ENCODE assay signal across 8 cellular contexts in the genomic region with DNA sequence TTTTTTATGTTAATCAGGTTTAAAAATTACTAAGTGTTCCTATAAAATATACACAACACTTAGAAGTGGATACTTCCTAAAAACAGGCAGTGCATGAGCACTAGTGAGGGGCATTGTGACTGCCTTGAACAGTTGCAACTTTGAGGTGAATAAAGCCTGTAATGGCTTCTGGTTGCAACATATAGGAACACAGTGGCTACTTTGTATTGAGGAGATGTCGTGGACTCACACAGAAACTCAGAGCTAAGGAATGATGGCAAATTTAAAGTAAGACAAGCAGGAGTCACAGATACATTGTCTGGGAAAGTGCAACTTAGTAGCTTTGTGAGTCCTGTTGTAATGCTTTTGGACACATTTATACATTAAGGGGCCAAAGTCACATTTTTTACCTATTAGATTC. TPM values are rescaled to one million over a fixed set of nuclear protein-coding genes. Genes with fewer than 3 reads are reported as not detected.
DNase-seq lines count a peak whose midpoint lies in the region; ATAC-seq and TF ChIP-seq lines count a peak whose summit lies in the region.

No MANE protein-coding gene starts in this region.

- peaks cover 0 to 4% of the 10 kb centered on the region in 2 donors for H3K27me3 Mint-ChIP-seq in natural killer cell (ENCODE audit: low read depth in 2 of 2)

- peaks cover 15% of the 10 kb centered on the region for H3K79me2 ChIP-seq in mammary epithelial cell (ENCODE audit: insufficient read depth, low read length)

- H2AFZ ChIP-seq in mammary epithelial cell (ENCODE audit: low read depth, low read length), result peak overlapping the region; percentile 89

- 0% methylated on average over 1 of the region's 1 CpG for WGBS in mammary epithelial cell (ENCODE audit: low coverage, missing lambda C conversion rate)

- DNase-seq in LHCN-M2 (ENCODE audit: low read depth) (peak; percentile 15), mammary epithelial cell (peak; percentile 73), natural killer cell (no peak), KBM-7 (no peak), AG08395 (ENCODE audit: low spot score) (no peak)
- no peak for DNase-seq in activated CD4-positive, CD25-positive, alpha-beta regulatory T cell (lab: John Stamatoyannopoulos, UW)

- BruUV-seq in mammary epithelial cell (replicated peaks; lab: Mats Ljungman, UMichigan), result no TSS peak

- peaks cover 52 to 59% of the 10 kb centered on the region in 2 donors for H3K4me1 Mint-ChIP-seq in natural killer cell

- no peaks in the 10 kb centered on the region for H3K9me3 Mint-ChIP-seq in natural killer cell

- peak overlapping the region; percentile 89 to 100 for H3K27ac Mint-ChIP-seq in natural killer cell

- TF ChIP-seq CTCF in mammary epithelial cell (conservative IDR thresholded peaks at IDR 0.05 in 1 of 2, IDR thresholded peaks at IDR 0.05 in 1 of 2; ENCODE audit: extremely low read depth in 1 of 2, insufficient read depth in 1 of 2, low read depth in 1 of 2, low read length in 2 of 2) (no peak), natural killer cell (IDR thresholded peaks at IDR 0.05) (no peak)

- H3K36me3 Mint-ChIP-seq in natural killer cell, result peaks cover 23% of the 10 kb centered on the region

- H3K9ac ChIP-seq in BLaER1, result peak overlapping the region; percentile 84
- peak overlapping the region; percentile 79 for H3K9ac ChIP-seq in mammary epithelial cell (ENCODE audit: insufficient read depth, low read length)

- H4K20me1 ChIP-seq in BLaER1 (peaks cover 29% of the 10 kb centered on the region), mammary epithelial cell (ENCODE audit: insufficient read depth, low read length) (no peaks in the 10 kb centered on the region)

- H3K4me1 ChIP-seq in BLaER1 (peaks cover 23% of the 10 kb centered on the region), mammary epithelial cell (ENCODE audit: insufficient read depth, low read length) (peaks cover 8% of the 10 kb centered on the region)

- ATAC-seq in natural killer cell (no peak), GM18505 (IDR thresholded peaks at IDR 0.05; ENCODE audit: unreplicated experiment) (no peak)

- H3K27ac ChIP-seq in BLaER1 (peak overlapping the region; percentile 85), mammary epithelial cell (ENCODE audit: insufficient read depth, low read depth, low read length) (peak overlapping the region; percentile 93)

- H3K9me3 ChIP-seq in BLaER1, result no peaks in the 10 kb centered on the region; the same call in 1 of the 2 replicates
- no peaks in the 10 kb centered on the region for H3K9me3 ChIP-seq in mammary epithelial cell (replicated peaks; ENCODE audit: insufficient read depth, low read length)

- intact Hi-C loops in mammary epithelial cell (cut with micrococcal nuclease) (loop anchor here (2.0 to 5.0 kb wide), 2 partner anchors 54 to 151 kb away; no protein-coding TSS in a partner anchor), natural killer cell (cut with micrococcal nuclease) (loop anchor here (1.0 to 10.0 kb wide), 4 partner anchors 36 to 217 kb away; partner anchors contain the start of genes HLA-F and POLR1H)

- H3K4me3 Mint-ChIP-seq in natural killer cell, result peak overlapping the region; percentile 99

- H3K36me3 ChIP-seq in BLaER1 (peaks cover 25% of the 10 kb centered on the region), mammary epithelial cell (ENCODE audit: insufficient read depth, low read length) (peaks cover 4% of the 10 kb centered on the region)

- in situ Hi-C loops in mammary epithelial cell (cut with MboI; ENCODE audit: low sequenced_read_pairs in 2 of 2) (no loop called here), KBM-7 (cut with MboI; ENCODE audit: low pct_unique_long_range_greater_than_20kb, low sequenced_read_pairs) (no loop called here)

- H3K27me3 ChIP-seq in BLaER1, result no peaks in the 10 kb centered on the region
- H3K27me3 ChIP-seq in mammary epithelial cell (ENCODE audit: insufficient read depth, low read length), result no peaks in the 10 kb centered on the region

- CTCF ChIA-PET in mammary epithelial cell (lab: Charles Lee; ENCODE audit: low non-redundant PET), result no interaction called here

- H3K4me2 ChIP-seq in BLaER1, result peak overlapping the region; percentile 73
- peak overlapping the region; percentile 75 for H3K4me2 ChIP-seq in mammary epithelial cell (ENCODE audit: insufficient read depth, low read depth, low read length)

- no peak for TF ChIP-seq POLR2A in GM18505 (IDR thresholded peaks at IDR 0.05; ENCODE audit: borderline replicate concordance, extremely low read depth, insufficient read depth, insufficient read length)

- dilution Hi-C loops in mammary epithelial cell (cut with HindIII; ENCODE audit: low sequenced_read_pairs), result no loop called here

- peak overlapping the region; percentile 81 for H3K4me3 ChIP-seq in BLaER1
- peak overlapping the region in 2 of 3 experiments; percentile 40 to 49 for H3K4me3 ChIP-seq in mammary epithelial cell (replicated peaks in 1 of 3; ENCODE audit: insufficient read depth in 1 of 3, low read depth in 2 of 3, low read length in 3 of 3)

RNA-seq across cellular contexts. Expression of gene HLA-A, which starts 0.9 kb away (rescaled TPM):
- total RNA-seq in LHCN-M2 (2014; rRNA removed) (412 and 438 TPM in 2 replicates), mammary epithelial cell (100 to 1,000 TPM; 217 to 345 TPM), natural killer cell (1,000 to 10,000 TPM; 2,088 to 2,855 (median 2,731) TPM)
- polyA plus RNA-seq in LHCN-M2 (2012), result 309 TPM
- polyA plus RNA-seq in mammary epithelial cell, result 291 TPM
- 188 TPM for polyA minus RNA-seq in mammary epithelial cell

Comparison
In these comparisons a context has a peak if more than half of its experiments do, and no peak if none do; other contexts are left out.
1. DNase-seq: peak in LHCN-M2 (single experiment) and mammary epithelial cell (single experiment); none in natural killer cell (single experiment), activated CD4-positive, CD25-positive, alpha-beta regulatory T cell (0 of 4), KBM-7 (single experiment) and AG08395 (single experiment).